Comparison of ENCODE assay signal across 8 cellular contexts in genomic region chr5:118987988-118988945, GRCh38. TPM values are rescaled to one million over a fixed set of nuclear protein-coding genes. Genes with fewer than 3 reads are reported as not detected.
DNase-seq lines count a peak whose midpoint lies in the region; ATAC-seq and TF ChIP-seq lines count a peak whose summit lies in the region.

Gene DTWD2 (minus strand): TSS chr5:118988547. CDS start chr5:118988511, 36 bp downstream.

- peak; percentile 89 for ATAC-seq in HG02623 (IDR thresholded peaks at IDR 0.05; ENCODE audit: unreplicated experiment)

- CTCF ChIA-PET in SK-N-SH (lab: Yijun Ruan, JAX) = interaction anchor here (0.7 to 10.5 kb wide), 85 partner anchors 8 to 1137 kb away, joined by 3 to 175 read pairs (median 4); partner anchors contain the start of genes DMXL1 and TNFAIP8

- peaks cover 27% of the 10 kb centered on the region for H3K4me1 Mint-ChIP-seq in activated naive CD8-positive, alpha-beta T cell (ENCODE audit: low read depth)
- peaks cover 21% of the 10 kb centered on the region for H3K4me1 Mint-ChIP-seq in osteocyte (ENCODE audit: unreplicated experiment)

- H4K20me1 ChIP-seq in SK-N-SH (ENCODE audit: insufficient read depth) = no peaks in the 10 kb centered on the region

- TF ChIP-seq CTCF in GM12865 (IDR thresholded peaks at IDR 0.05; ENCODE audit: insufficient read depth, low read depth, low read length, missing control alignments) (peak; percentile 96), SK-N-SH (IDR thresholded peaks at IDR 0.05) (peak; percentile 89), osteocyte (IDR thresholded peaks at IDR 0.05) (peak; percentile 95), thyroid gland (IDR thresholded peaks at IDR 0.05) (peak; percentile 72 to 96 (median 80))

- H3K79me2 ChIP-seq in SK-N-SH (ENCODE audit: insufficient read depth) = peaks cover 5% of the 10 kb centered on the region; the same call in 1 of the 2 replicates

- no peaks in the 10 kb centered on the region for H3K27me3 Mint-ChIP-seq in activated naive CD8-positive, alpha-beta T cell
- H3K27me3 Mint-ChIP-seq in osteocyte (ENCODE audit: unreplicated experiment) = no peaks in the 10 kb centered on the region

- peak; percentile 97 for DNase-seq in GM12865 (ENCODE audit: low read depth)
- DNase-seq in NCI-H1092 (lab: John Stamatoyannopoulos, UW) = peak; percentile 85
- DNase-seq in SK-N-SH = peak; percentile 96
- peak; percentile 89 to 98 (median 95) for DNase-seq in head of caudate nucleus
- peak; percentile 98 for DNase-seq in osteocyte (ENCODE audit: extremely low spot score, unreplicated experiment)
- peak; percentile 95 to 97 for DNase-seq in thyroid gland

- H3K4me3 Mint-ChIP-seq in activated naive CD8-positive, alpha-beta T cell = peak within 1 kb of the TSS; percentile 83
- peak within 1 kb of the TSS; percentile 72 for H3K4me3 Mint-ChIP-seq in osteocyte (ENCODE audit: unreplicated experiment)

- no peaks in the 10 kb centered on the region for H3K9me3 Mint-ChIP-seq in activated naive CD8-positive, alpha-beta T cell (ENCODE audit: low read depth)
- H3K9me3 Mint-ChIP-seq in osteocyte (ENCODE audit: unreplicated experiment) = no peaks in the 10 kb centered on the region

- no peaks in the 10 kb centered on the region for H3K36me3 Mint-ChIP-seq in activated naive CD8-positive, alpha-beta T cell
- no peaks in the 10 kb centered on the region for H3K36me3 Mint-ChIP-seq in osteocyte (ENCODE audit: unreplicated experiment)

- peak in 1 of 2 donors; percentile 66 for TF ChIP-seq POLR2A in thyroid gland (IDR thresholded peaks at IDR 0.05)

- H3K4me2 ChIP-seq in SK-N-SH = peak within 1 kb of the TSS; percentile 77

- H3K9me2 ChIP-seq in SK-N-SH = no peaks in the 10 kb centered on the region

- no peaks in the 10 kb centered on the region for H3K36me3 ChIP-seq in SK-N-SH (replicated peaks in 1 of 2; ENCODE audit: control insufficient read depth in 1 of 2, insufficient read depth in 2 of 2, low read length in 1 of 2)
- H3K36me3 ChIP-seq in thyroid gland = no peaks in the 10 kb centered on the region

- peak within 1 kb of the TSS; percentile 66 for H3K27ac Mint-ChIP-seq in activated naive CD8-positive, alpha-beta T cell
- no peak within 1 kb of the TSS for H3K27ac Mint-ChIP-seq in osteocyte (ENCODE audit: unreplicated experiment)

- H3F3A ChIP-seq in SK-N-SH (replicated peaks; ENCODE audit: insufficient read depth) = peaks cover 14% of the 10 kb centered on the region

- no peak for TF ChIP-seq EP300 in SK-N-SH (IDR thresholded peaks at IDR 0.05; ENCODE audit: borderline replicate concordance in 1 of 2, low read depth in 1 of 2, low read length in 1 of 2)

- POLR2A ChIA-PET in SK-N-SH (lab: Yijun Ruan, JAX) = interaction anchor here (0.5 to 1.8 kb wide), 7 partner anchors 9 to 424 kb away, joined by 3 to 10 read pairs (median 4); partner anchors contain the start of gene DMXL1

- H2AFZ ChIP-seq in SK-N-SH (ENCODE audit: low read depth) = peak within 1 kb of the TSS; percentile 88

- 1% methylated on average over 32 of the region's 79 CpGs for WGBS in SK-N-SH (ENCODE audit: low lambda C conversion rate)
- 3 to 12% methylated on average over 15 to 40 of the region's 79 CpGs for WGBS in thyroid gland, 2 donors

- intact Hi-C loops in head of caudate nucleus (cut with DNase I) (loop anchor here (2.0 to 10.0 kb wide), 3 partner anchors 83 to 424 kb away; partner anchors contain the start of gene DMXL1), thyroid gland (cut with DNase I) (loop anchor here (5.0 kb wide), 1 partner anchor 424 kb away; no protein-coding TSS in a partner anchor)

- peak; percentile 77 for TF ChIP-seq RAD21 in SK-N-SH (IDR thresholded peaks at IDR 0.05; ENCODE audit: low read length)

- peak within 1 kb of the TSS; percentile 80 for H3K9ac ChIP-seq in SK-N-SH

- H3K4me1 ChIP-seq in SK-N-SH (ENCODE audit: control insufficient read depth in 1 of 2, insufficient read depth in 2 of 2, low read depth in 1 of 2, low read length in 1 of 2) = peaks cover 3 to 18% of the 10 kb centered on the region in 2 experiments; a peak in 3 of 4 replicates
- peaks cover 5 to 14% of the 10 kb centered on the region in 2 donors for H3K4me1 ChIP-seq in thyroid gland

- H3K27me3 ChIP-seq in SK-N-SH (ENCODE audit: insufficient read depth) = no peaks in the 10 kb centered on the region
- no peaks in the 10 kb centered on the region for H3K27me3 ChIP-seq in thyroid gland

- H3K4me3 ChIP-seq in GM12865 (ENCODE audit: low read depth, low read length) (peak within 1 kb of the TSS; percentile 67), SK-N-SH (ENCODE audit: low read depth in 2 of 2, low read length in 1 of 2) (peak within 1 kb of the TSS; percentile 78 to 87), thyroid gland (replicated peaks in 1 of 3) (peak within 1 kb of the TSS; percentile 39 to 95 (median 46))

- H3K9me3 ChIP-seq in SK-N-SH (no peaks in the 10 kb centered on the region), thyroid gland (no peaks in the 10 kb centered on the region)

- H3K27ac ChIP-seq in SK-N-SH (ENCODE audit: low read depth in 2 of 2, low read length in 1 of 2) (peak within 1 kb of the TSS; percentile 73 to 95), thyroid gland (peak within 1 kb of the TSS; percentile 92 to 98 (median 94))

TF ChIP-seq in SK-N-SH, 30 proteins besides CTCF, POLR2A, EP300 and RAD21 (continues in another document):
- TF ChIP-seq NRF1 (IDR thresholded peaks at IDR 0.05; ENCODE audit: low read depth, low read length) (no peak), SMC3 (IDR thresholded peaks at IDR 0.05; ENCODE audit: low read depth, low read length) (peak; percentile 75), SIN3A (IDR thresholded peaks at IDR 0.05; ENCODE audit: borderline replicate concordance, low read depth, low read length) (0 out of 2 replicates have a peak, but pooled peaks have one; percentile 61), IRF3 (IDR thresholded peaks at IDR 0.05; ENCODE audit: low read depth, low read length) (no peak), POLR2AphosphoS5 (IDR thresholded peaks at IDR 0.05; ENCODE audit: low read depth, low read length) (peak; percentile 10), TAF1 (IDR thresholded peaks at IDR 0.05; ENCODE audit: borderline replicate concordance, low read depth, low read length) (no peak; the same call in none of the 2 replicates), RFX5 (IDR thresholded peaks at IDR 0.05; ENCODE audit: low read length) (peak; percentile 31; the same call in 1 of the 2 replicates), MAX (IDR thresholded peaks at IDR 0.05; ENCODE audit: low read depth) (peak; percentile 7; the same call in 1 of the 2 replicates), TEAD4 (IDR thresholded peaks at IDR 0.05; ENCODE audit: borderline replicate concordance, insufficient read depth) (no peak), JUND (IDR thresholded peaks at IDR 0.05) (no peak), GATA2 (CRISPR knock-in tag; IDR thresholded peaks at IDR 0.05) (peak; percentile 3; the same call in 1 of the 2 replicates), YY1 (IDR thresholded peaks at IDR 0.05; ENCODE audit: low read depth) (peak; percentile 85), ELF1 (IDR thresholded peaks at IDR 0.05) (no peak), EZH2phosphoT487 (IDR thresholded peaks at IDR 0.05; ENCODE audit: borderline replicate concordance, low read depth) (no peak), RXRA (IDR thresholded peaks at IDR 0.05; ENCODE audit: borderline replicate concordance, low read depth) (no peak)
- TF ChIP-seq, protein P1, sequence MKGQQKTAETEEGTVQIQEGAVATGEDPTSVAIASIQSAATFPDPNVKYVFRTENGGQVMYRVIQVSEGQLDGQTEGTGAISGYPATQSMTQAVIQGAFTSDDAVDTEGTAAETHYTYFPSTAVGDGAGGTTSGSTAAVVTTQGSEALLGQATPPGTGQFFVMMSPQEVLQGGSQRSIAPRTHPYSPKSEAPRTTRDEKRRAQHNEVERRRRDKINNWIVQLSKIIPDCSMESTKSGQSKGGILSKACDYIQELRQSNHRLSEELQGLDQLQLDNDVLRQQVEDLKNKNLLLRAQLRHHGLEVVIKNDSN (IDR thresholded peaks at IDR 0.05; ENCODE audit: borderline replicate concordance, low read depth) = peak; percentile 40

RNA-seq across cellular contexts. Expression of gene DTWD2, which starts in this region (rescaled TPM):
- 2.4 and 2.5 TPM in 2 replicates for polyA plus RNA-seq in SK-N-SH (2012; rRNA removed)
- polyA plus RNA-seq in SK-N-SH (2012; cell fraction: cytosol; rRNA removed) = 2.6 and 2.7 TPM in 2 replicates
- 3.3 and 7.4 TPM in 2 replicates for polyA plus RNA-seq in SK-N-SH (2012; cell fraction: nucleus; rRNA removed)
- 5.8 and 6.1 TPM in 2 replicates for total RNA-seq in osteocyte
- 10 to 100 TPM; 17.6 to 37.8 (median 28.8) TPM for total RNA-seq in thyroid gland

Comparison
In these comparisons a context has a peak if more than half of its experiments do, and no peak if none do; other contexts are left out.
1. Peak in every context shown above with its lines: DNase-seq, ATAC-seq, H3K4me3 ChIP-seq and H3K27ac ChIP-seq.